In genomic region chr19:56312787-56313343, GRCh38 we compare ENCODE assay signal across 1 cellular context.
TF ChIP-seq lines count a peak whose summit lies in the region.

No MANE protein-coding gene starts in this region.

TF ChIP-seq in GM23338, 12 proteins besides CTCF, POLR2A, EP300 and RAD21 (continued from another document):
- TF ChIP-seq ZNF462 (CRISPR knock-in tag; IDR thresholded peaks at IDR 0.05) (no peak), ZNF114 (CRISPR knock-in tag; IDR thresholded peaks at IDR 0.05) (no peak), EZH2phosphoT487 (IDR thresholded peaks at IDR 0.05; ENCODE audit: unreplicated experiment) (no peak), ETS1 (IDR thresholded peaks at IDR 0.05) (no peak), ZNF331 (CRISPR knock-in tag; IDR thresholded peaks at IDR 0.05; ENCODE audit: low read depth) (no peak), STAT1 (IDR thresholded peaks at IDR 0.05; ENCODE audit: unreplicated experiment) (no peak), POLR2AphosphoS5 (IDR thresholded peaks at IDR 0.05; ENCODE audit: low read depth) (no peak), NANOG (IDR thresholded peaks at IDR 0.05; ENCODE audit: borderline replicate concordance) (no peak), CREB1 (CRISPR knock-in tag; IDR thresholded peaks at IDR 0.05; ENCODE audit: low read depth) (no peak), JUNB (IDR thresholded peaks at IDR 0.05; ENCODE audit: unreplicated experiment) (no peak)
- TF ChIP-seq, protein P1, sequence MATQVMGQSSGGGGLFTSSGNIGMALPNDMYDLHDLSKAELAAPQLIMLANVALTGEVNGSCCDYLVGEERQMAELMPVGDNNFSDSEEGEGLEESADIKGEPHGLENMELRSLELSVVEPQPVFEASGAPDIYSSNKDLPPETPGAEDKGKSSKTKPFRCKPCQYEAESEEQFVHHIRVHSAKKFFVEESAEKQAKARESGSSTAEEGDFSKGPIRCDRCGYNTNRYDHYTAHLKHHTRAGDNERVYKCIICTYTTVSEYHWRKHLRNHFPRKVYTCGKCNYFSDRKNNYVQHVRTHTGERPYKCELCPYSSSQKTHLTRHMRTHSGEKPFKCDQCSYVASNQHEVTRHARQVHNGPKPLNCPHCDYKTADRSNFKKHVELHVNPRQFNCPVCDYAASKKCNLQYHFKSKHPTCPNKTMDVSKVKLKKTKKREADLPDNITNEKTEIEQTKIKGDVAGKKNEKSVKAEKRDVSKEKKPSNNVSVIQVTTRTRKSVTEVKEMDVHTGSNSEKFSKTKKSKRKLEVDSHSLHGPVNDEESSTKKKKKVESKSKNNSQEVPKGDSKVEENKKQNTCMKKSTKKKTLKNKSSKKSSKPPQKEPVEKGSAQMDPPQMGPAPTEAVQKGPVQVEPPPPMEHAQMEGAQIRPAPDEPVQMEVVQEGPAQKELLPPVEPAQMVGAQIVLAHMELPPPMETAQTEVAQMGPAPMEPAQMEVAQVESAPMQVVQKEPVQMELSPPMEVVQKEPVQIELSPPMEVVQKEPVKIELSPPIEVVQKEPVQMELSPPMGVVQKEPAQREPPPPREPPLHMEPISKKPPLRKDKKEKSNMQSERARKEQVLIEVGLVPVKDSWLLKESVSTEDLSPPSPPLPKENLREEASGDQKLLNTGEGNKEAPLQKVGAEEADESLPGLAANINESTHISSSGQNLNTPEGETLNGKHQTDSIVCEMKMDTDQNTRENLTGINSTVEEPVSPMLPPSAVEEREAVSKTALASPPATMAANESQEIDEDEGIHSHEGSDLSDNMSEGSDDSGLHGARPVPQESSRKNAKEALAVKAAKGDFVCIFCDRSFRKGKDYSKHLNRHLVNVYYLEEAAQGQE (IDR thresholded peaks at IDR 0.05; ENCODE audit: unreplicated experiment) = no peak
TF ChIP-seq in GM23338: peak in this region for 0.
